ENCODE assay signal across 8 cellular contexts in the genomic region with DNA sequence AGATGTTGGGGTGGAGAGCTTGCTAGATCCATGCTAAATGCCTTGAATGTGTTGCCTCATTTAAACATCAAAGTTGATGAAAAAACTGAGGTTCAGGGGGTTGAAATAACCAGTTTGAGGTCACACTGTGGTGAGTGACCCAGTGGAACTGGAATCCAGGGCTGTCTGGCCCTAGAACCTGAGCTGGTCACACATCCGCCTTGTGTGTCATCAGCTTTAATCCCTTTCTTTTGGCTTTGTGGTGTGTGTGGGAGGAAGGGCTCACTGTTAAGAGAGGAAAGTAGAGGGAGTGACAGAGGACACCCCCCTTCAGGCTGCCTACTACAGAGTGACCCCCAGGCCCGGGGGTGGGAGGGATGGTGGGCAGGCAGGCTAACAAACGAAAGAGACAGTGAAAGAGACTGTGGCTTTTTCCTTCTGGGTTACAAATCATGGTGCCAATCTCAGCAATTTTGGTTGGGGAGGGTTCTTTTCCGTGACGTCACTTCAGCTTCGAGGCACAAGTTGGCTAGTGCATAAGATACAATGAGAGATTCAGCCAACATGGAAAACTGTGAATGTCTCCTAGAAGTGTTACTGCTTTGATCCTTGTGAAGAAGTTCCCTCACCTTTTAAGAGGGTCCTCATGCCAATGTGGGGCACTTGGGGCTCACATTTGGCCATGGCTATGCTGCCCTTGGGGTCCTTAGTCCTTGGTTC.
DNase-seq lines count a peak whose midpoint lies in the region; ATAC-seq, FAIRE-seq and TF ChIP-seq lines count a peak whose summit lies in the region.
"Had no signal": no experiment of that assay in that cellular context is flagged by ENCODE, and none has a peak within 500 bp of the region (broad histone marks: within the 10 kb centered on the region; RNA-seq: fewer than 3 reads in every experiment).

No MANE protein-coding gene starts in this region.

- DNase-seq in HT1080 (ENCODE audit: low read depth) (peak; percentile 98), K562 (ENCODE audit: extremely low read depth in 1 of 4, low spot score in 3 of 4) (peak in 1 of 4 experiments; percentile 30), iris pigment epithelial cell (ENCODE audit: low read depth) (peak; percentile 98), HUDEP-2 (lab: John Stamatoyannopoulos, UW; ENCODE audit: unreplicated experiment in 76 of 76) (no peak), NCI-H2196 (lab: John Stamatoyannopoulos, UW; ENCODE audit: unreplicated experiment) (no peak)
- DNase-seq: left cardiac atrium had no signal

- no peak overlapping the region for H3K4me2 ChIP-seq in K562 (ENCODE audit: insufficient read depth, low read length)

- intact Hi-C loops in K562 (cut with micrococcal nuclease), result no loop called here

- no peak for TF ChIP-seq CTCF in K562 (IDR thresholded peaks at IDR 0.05 in 2 of 3, conservative IDR thresholded peaks at IDR 0.05 in 1 of 3; ENCODE audit: insufficient read depth in 2 of 3, low read depth in 1 of 3, low read length in 3 of 3)

- peaks cover 0 to 15% of the 10 kb centered on the region in 2 experiments; a peak in 3 of 5 replicates for H3K4me1 ChIP-seq in K562 (replicated peaks in 1 of 2; ENCODE audit: control insufficient read depth in 2 of 2, insufficient read depth in 2 of 2, low read length in 2 of 2)

- H3K9me1 ChIP-seq in K562 (ENCODE audit: control insufficient read depth, insufficient read depth, low read length), result no peaks in the 10 kb centered on the region

- no TSS peak for BruUV-seq in K562 (replicated peaks; lab: Mats Ljungman, UMichigan)

- no peaks in the 10 kb centered on the region for H4K20me1 ChIP-seq in K562 (replicated peaks; ENCODE audit: control insufficient read depth, insufficient read depth, low read length)

- WGBS in K562 (ENCODE audit: insufficient coverage, low coverage, missing lambda C conversion rate), result 14% methylated on average over 4 of the region's 6 CpGs

- H3K9ac ChIP-seq in K562 (ENCODE audit: insufficient read depth in 1 of 2, low read depth in 2 of 2, low read length in 2 of 2), result no peak overlapping the region

- in situ Hi-C loops in K562 (cut with MboI), result no loop called here

- POLR2A ChIA-PET in K562 (lab: Yijun Ruan, JAX), result interaction anchor here (0.5 kb wide), 1 partner anchor 397 kb away, joined by 3 read pairs; no protein-coding TSS in a partner anchor

- H3K27me3 ChIP-seq in K562 (ENCODE audit: control insufficient read depth in 2 of 2, insufficient read depth in 2 of 2, low read length in 2 of 2), result no peaks in the 10 kb centered on the region

- H3K4me3 ChIP-seq in K562, result no peak overlapping the region

- no peaks in the 10 kb centered on the region for H3K9me3 ChIP-seq in K562 (replicated peaks; ENCODE audit: control insufficient read depth, insufficient read depth, low read depth, low read length)

- no peak for TF ChIP-seq EP300 in K562 (IDR thresholded peaks at IDR 0.05; ENCODE audit: low read length)

- TF ChIP-seq RAD21 in K562 (CRISPR knock-in tag; conservative IDR thresholded peaks at IDR 0.05 in 1 of 2, IDR thresholded peaks at IDR 0.05 in 1 of 2), result 0 out of 4 replicates have a peak, but pooled peaks of 1 of the 2 experiments have one; percentile 5

- no peak for TF ChIP-seq POLR2A in K562 (conservative IDR thresholded peaks at IDR 0.05)

- FAIRE-seq in K562 (lab: Jason Lieb, UNC), result peak; percentile 37

- CTCF ChIA-PET in K562 (lab: Yijun Ruan, JAX; ENCODE audit: low intra/inter-chr PET ratio), result no interaction called here

- no peak overlapping the region for H3K27ac ChIP-seq in K562 (ENCODE audit: extremely low read depth, low read depth, low read length)
- H3K27ac ChIP-seq in temporal lobe (ENCODE audit: low read depth, low read length), result peak overlapping the region; percentile 66

- H3K36me3 ChIP-seq in K562 (ENCODE audit: control insufficient read depth, insufficient read depth, low read length), result no peaks in the 10 kb centered on the region

- no peak overlapping the region for H2AFZ ChIP-seq in K562 (ENCODE audit: low read depth, low read length)

- ATAC-seq in K562 (peak; percentile 74), HG03432 (IDR thresholded peaks at IDR 0.05; ENCODE audit: unreplicated experiment) (no peak)

- H3K79me2 ChIP-seq in K562 (ENCODE audit: control insufficient read depth, insufficient read depth, low read length), result no peaks in the 10 kb centered on the region

TF ChIP-seq in K562, 482 proteins besides CTCF, POLR2A, EP300 and RAD21 (continues in another document):
- TF ChIP-seq, protein P1, sequence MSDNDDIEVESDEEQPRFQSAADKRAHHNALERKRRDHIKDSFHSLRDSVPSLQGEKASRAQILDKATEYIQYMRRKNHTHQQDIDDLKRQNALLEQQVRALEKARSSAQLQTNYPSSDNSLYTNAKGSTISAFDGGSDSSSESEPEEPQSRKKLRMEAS (CRISPR knock-in tag; IDR thresholded peaks at IDR 0.05), result no peak
- TF ChIP-seq FOSL1 (tag; conservative IDR thresholded peaks at IDR 0.05) (peak; percentile 48), NR2C2 (CRISPR knock-in tag; IDR thresholded peaks at IDR 0.05) (no peak), NR2C2 (tag; IDR thresholded peaks at IDR 0.05) (peak; percentile 18; the same call in 1 of the 2 replicates), SMAD4 (CRISPR knock-in tag; conservative IDR thresholded peaks at IDR 0.05) (peak; percentile 42), ARID1B (IDR thresholded peaks at IDR 0.05) (peak; percentile 38; the same call in 1 of the 2 replicates), SAFB (IDR thresholded peaks at IDR 0.05; ENCODE audit: borderline replicate concordance, low read depth, low read length) (no peak), USF1 (CRISPR knock-in tag; IDR thresholded peaks at IDR 0.05) (no peak), SOX6 (IDR thresholded peaks at IDR 0.05) (peak; percentile 61), CEBPG (CRISPR knock-in tag; IDR thresholded peaks at IDR 0.05) (peak; percentile 76; the same call in 1 of the 2 replicates), CEBPG (tag; conservative IDR thresholded peaks at IDR 0.05 in 1 of 2, IDR thresholded peaks at IDR 0.05 in 1 of 2) (peak in 1 of 2 experiments; percentile 77; a peak in 1 of 4 replicates), ZBTB17 (CRISPR knock-in tag; IDR thresholded peaks at IDR 0.05) (no peak), CBX2 (IDR thresholded peaks at IDR 0.05; ENCODE audit: insufficient read depth, low read length, poor library complexity, severe bottlenecking) (no peak), VEZF1 (CRISPR knock-in tag; IDR thresholded peaks at IDR 0.05) (peak; percentile 45; the same call in 1 of the 2 replicates), CREM (IDR thresholded peaks at IDR 0.05; ENCODE audit: low read depth) (peak; percentile 19; the same call in 1 of the 2 replicates), CEBPB (tag; IDR thresholded peaks at IDR 0.05) (no peak), ATF1 (CRISPR knock-in tag; IDR thresholded peaks at IDR 0.05) (no peak), ATF1 (tag; IDR thresholded peaks at IDR 0.05) (peak; percentile 67), CREB1 (IDR thresholded peaks at IDR 0.05) (no peak), CREB1 (CRISPR knock-in tag; IDR thresholded peaks at IDR 0.05) (0 out of 2 replicates have a peak, but pooled peaks have one; percentile 34), ZNF589 (CRISPR knock-in tag; IDR thresholded peaks at IDR 0.05; ENCODE audit: low read depth) (no peak), TFAP4 (CRISPR knock-in tag; IDR thresholded peaks at IDR 0.05; ENCODE audit: borderline replicate concordance) (no peak), MBD2 (IDR thresholded peaks at IDR 0.05; ENCODE audit: borderline replicate concordance, low read depth) (no peak), STAG1 (CRISPR knock-in tag; IDR thresholded peaks at IDR 0.05; ENCODE audit: borderline replicate concordance) (no peak), XRCC4 (IDR thresholded peaks at IDR 0.05; ENCODE audit: extremely low read depth, insufficient read depth, insufficient read length) (no peak), GABPA (tag; conservative IDR thresholded peaks at IDR 0.05; ENCODE audit: low read depth) (peak; percentile 44)
- TF ChIP-seq, protein P2, sequence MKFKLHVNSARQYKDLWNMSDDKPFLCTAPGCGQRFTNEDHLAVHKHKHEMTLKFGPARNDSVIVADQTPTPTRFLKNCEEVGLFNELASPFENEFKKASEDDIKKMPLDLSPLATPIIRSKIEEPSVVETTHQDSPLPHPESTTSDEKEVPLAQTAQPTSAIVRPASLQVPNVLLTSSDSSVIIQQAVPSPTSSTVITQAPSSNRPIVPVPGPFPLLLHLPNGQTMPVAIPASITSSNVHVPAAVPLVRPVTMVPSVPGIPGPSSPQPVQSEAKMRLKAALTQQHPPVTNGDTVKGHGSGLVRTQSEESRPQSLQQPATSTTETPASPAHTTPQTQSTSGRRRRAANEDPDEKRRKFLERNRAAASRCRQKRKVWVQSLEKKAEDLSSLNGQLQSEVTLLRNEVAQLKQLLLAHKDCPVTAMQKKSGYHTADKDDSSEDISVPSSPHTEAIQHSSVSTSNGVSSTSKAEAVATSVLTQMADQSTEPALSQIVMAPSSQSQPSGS (CRISPR knock-in tag; IDR thresholded peaks at IDR 0.05), result no peak

Comparison
In these comparisons a context has a peak if more than half of its experiments do, and no peak if none do; other contexts are left out.
1. DNase-seq: peak in HT1080 (single experiment) and iris pigment epithelial cell (single experiment); none in HUDEP-2 (0 of 76) and NCI-H2196 (single experiment).